ENCODE assay signal across 24 cellular contexts in the genomic region with DNA sequence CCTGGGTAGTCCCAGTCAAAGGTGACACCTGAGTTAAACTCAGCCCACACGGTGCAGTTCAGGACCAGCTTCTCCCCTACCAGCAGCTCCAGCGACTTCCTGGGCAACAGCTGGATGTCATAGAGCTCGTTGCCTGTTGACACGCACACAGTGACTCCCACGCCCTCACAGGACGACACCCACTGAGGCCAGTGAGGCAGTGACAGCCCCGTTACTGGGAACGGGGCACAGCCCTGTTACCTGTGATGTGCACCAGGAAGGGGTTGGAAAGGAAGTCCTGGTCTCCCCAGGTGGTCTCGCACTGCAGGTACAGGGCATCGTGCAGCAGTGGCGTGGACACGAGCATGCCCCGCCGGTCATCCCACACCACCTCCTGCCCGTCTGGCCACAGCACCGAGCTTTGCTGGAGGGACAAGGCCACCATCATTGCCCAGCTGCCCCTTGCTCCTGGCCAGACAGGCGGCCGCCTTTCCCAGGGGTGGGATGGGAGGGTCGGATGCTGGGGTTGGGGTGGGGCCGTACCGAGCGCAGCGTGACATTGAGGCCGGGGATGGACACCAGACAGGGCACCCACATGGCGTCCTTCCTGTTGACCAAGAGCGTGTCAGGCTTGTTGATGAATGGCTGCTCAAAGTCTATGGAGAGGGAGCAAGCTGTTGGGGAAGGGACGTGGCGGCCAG. TPM values are rescaled to one million over a fixed set of nuclear protein-coding genes. Genes with fewer than 3 reads are reported as not detected.
DNase-seq lines count a peak whose midpoint lies in the region; ATAC-seq and TF ChIP-seq lines count a peak whose summit lies in the region.
"Had no signal": no experiment of that assay in that cellular context is flagged by ENCODE, and none has a peak within 500 bp of the region (broad histone marks: within the 10 kb centered on the region; RNA-seq: fewer than 3 reads in every experiment).

No MANE protein-coding gene starts in this region.

- intact Hi-C loops in Right ventricle myocardium superior (cut with DNase I) = no loop called here
- intact Hi-C loops in cardiac septum (cut with DNase I) = no loop called here
- intact Hi-C loops in CD14-positive monocyte (cut with micrococcal nuclease) = no loop called here
- intact Hi-C loops in lower lobe of right lung (cut with DNase I) = no loop called here

- no peaks in the 10 kb centered on the region for H3K36me3 Mint-ChIP-seq in CD14-positive monocyte
- H3K36me3 Mint-ChIP-seq: CD4-positive, CD25-positive, alpha-beta regulatory T cell had no signal

- H3K27me3 Mint-ChIP-seq in CD14-positive monocyte (ENCODE audit: low read depth in 3 of 3) = peaks cover 3 to 6% (median 4%) of the 10 kb centered on the region in 3 donors
- H3K27me3 Mint-ChIP-seq: CD4-positive, CD25-positive, alpha-beta regulatory T cell had no signal

- H3K27ac Mint-ChIP-seq in CD14-positive monocyte = no peak overlapping the region
- H3K27ac Mint-ChIP-seq: CD4-positive, CD25-positive, alpha-beta regulatory T cell; CD8-positive, alpha-beta memory T cell; H9 had no signal

- H3K9me3 ChIP-seq in RWPE2 (ENCODE audit: severe bottlenecking) (no peaks in the 10 kb centered on the region), lower lobe of right lung (no peaks in the 10 kb centered on the region)
- H3K9me3 ChIP-seq: BLaER1 had no signal

- peaks cover 11% of the 10 kb centered on the region for H3K27me3 ChIP-seq in RWPE2 (ENCODE audit: insufficient read depth, poor library complexity, severe bottlenecking)
- H3K27me3 ChIP-seq in lower lobe of right lung (ENCODE audit: low read depth) = no peaks in the 10 kb centered on the region
- H3K27me3 ChIP-seq: BLaER1 had no signal

- H3K9me3 Mint-ChIP-seq in CD14-positive monocyte = no peaks in the 10 kb centered on the region
- H3K9me3 Mint-ChIP-seq: CD8-positive, alpha-beta memory T cell had no signal

- no peaks in the 10 kb centered on the region for H3K4me1 ChIP-seq in RWPE2 (ENCODE audit: insufficient read depth, poor library complexity, severe bottlenecking)
- H3K4me1 ChIP-seq in lower lobe of right lung = no peaks in the 10 kb centered on the region

- H3K36me3 ChIP-seq in RWPE2 (ENCODE audit: low read depth) (no peaks in the 10 kb centered on the region), lower lobe of right lung (peaks cover 3% of the 10 kb centered on the region)
- H3K36me3 ChIP-seq: BLaER1 had no signal

- TF ChIP-seq CTCF in CD14-positive monocyte (IDR thresholded peaks at IDR 0.05) = no peak
- no peak for TF ChIP-seq CTCF in RWPE2 (IDR thresholded peaks at IDR 0.05; ENCODE audit: poor library complexity, severe bottlenecking)
- no peak for TF ChIP-seq CTCF in lower lobe of right lung (IDR thresholded peaks at IDR 0.05)

- DNase-seq in Right ventricle myocardium superior (peak; percentile 25), cardiac septum (ENCODE audit: low spot score) (no peak), CD14-positive monocyte (ENCODE audit: low spot score) (peak; percentile 44), RWPE2 (ENCODE audit: low spot score) (peak; percentile 57), lower lobe of right lung (peak; percentile 34), C1 segment of cervical spinal cord (lab: John Stamatoyannopoulos, UW) (no peak)
- no peak for DNase-seq in stimulated activated CD4-positive, alpha-beta T cell treated with anti-CD3 and anti-CD28 coated beads, Interleukin-4, amount 100 ng/mL, for 4 hours
- DNase-seq in activated CD4-positive, alpha-beta T cell treated with anti-CD3 and anti-CD28 coated beads for 4 hours = no peak
- DNase-seq: 8988T; CD4-positive, CD25-positive, alpha-beta regulatory T cell; CD8-positive, alpha-beta memory T cell; COR-L47; DMS 273 treated with DMSO at 0.1 percent for 48 hours; DMS53; DND-41; EL; GOT3; H9 had no signal

- no peak overlapping the region for H3K4me3 Mint-ChIP-seq in CD14-positive monocyte
- H3K4me3 Mint-ChIP-seq: CD4-positive, CD25-positive, alpha-beta regulatory T cell; CD8-positive, alpha-beta memory T cell; H9 had no signal

- ATAC-seq in Right ventricle myocardium superior (ENCODE audit: poor library complexity) (no peak), RWPE2 (ENCODE audit: low read depth) (no peak), lower lobe of right lung (no peak)
- ATAC-seq: GM12878 had no signal

- H3K27ac ChIP-seq in RWPE2 (ENCODE audit: poor library complexity, severe bottlenecking) (no peak overlapping the region), lower lobe of right lung (no peak overlapping the region)

- H3K4me3 ChIP-seq in RWPE2 (ENCODE audit: severe bottlenecking) (no peak overlapping the region), lower lobe of right lung (no peak overlapping the region)
- H3K4me3 ChIP-seq: BLaER1, GM12878 had no signal

- no peaks in the 10 kb centered on the region for H3K4me1 Mint-ChIP-seq in CD14-positive monocyte

RNA-seq across cellular contexts. Expression of gene FLT4, which starts 19.6 kb away (rescaled TPM):
- total RNA-seq in Right ventricle myocardium superior (5.6 TPM), cardiac septum (5.8 TPM), lower lobe of right lung (24.8 TPM)
- not detected for polyA plus RNA-seq in CD14-positive monocyte
- total RNA-seq: GM12878, HT-29 had no signal
- polyA plus RNA-seq: AG04450 had no signal

RNA-seq across cellular contexts. Expression of gene SCGB3A1, which starts 38.5 kb away (rescaled TPM):
- total RNA-seq in Right ventricle myocardium superior (not detected), cardiac septum (not detected), lower lobe of right lung (1,318 TPM)
- under 1 TPM; 0.49 to 0.59 TPM for polyA plus RNA-seq in CD14-positive monocyte
- total RNA-seq: A673; CD4-positive, CD25-positive, alpha-beta regulatory T cell; G401; H9; HT-29 had no signal
- polyA plus RNA-seq: AG04450, GM12878 had no signal

Comparison
In these comparisons a context has a peak if more than half of its experiments do, and no peak if none do; other contexts are left out.
1. DNase-seq: peak in Right ventricle myocardium superior (single experiment), CD14-positive monocyte (single experiment), RWPE2 (single experiment) and lower lobe of right lung (single experiment); none in cardiac septum (single experiment), stimulated activated CD4-positive, alpha-beta T cell treated with anti-CD3 and anti-CD28 coated beads, Interleukin-4, amount 100 ng/mL, for 4 hours (0 of 2), activated CD4-positive, alpha-beta T cell treated with anti-CD3 and anti-CD28 coated beads for 4 hours (0 of 2) and C1 segment of cervical spinal cord (0 of 14).
2. RNA of gene SCGB3A1, which starts 38.5 kb away (total RNA-seq): 1,318 TPM in lower lobe of right lung (single experiment); not detected in cardiac septum (single experiment) and not detected in Right ventricle myocardium superior (single experiment); every median in the first group is over 100 times any median in the second.